ENCODE assay signal across 17 cellular contexts in the genomic region with DNA sequence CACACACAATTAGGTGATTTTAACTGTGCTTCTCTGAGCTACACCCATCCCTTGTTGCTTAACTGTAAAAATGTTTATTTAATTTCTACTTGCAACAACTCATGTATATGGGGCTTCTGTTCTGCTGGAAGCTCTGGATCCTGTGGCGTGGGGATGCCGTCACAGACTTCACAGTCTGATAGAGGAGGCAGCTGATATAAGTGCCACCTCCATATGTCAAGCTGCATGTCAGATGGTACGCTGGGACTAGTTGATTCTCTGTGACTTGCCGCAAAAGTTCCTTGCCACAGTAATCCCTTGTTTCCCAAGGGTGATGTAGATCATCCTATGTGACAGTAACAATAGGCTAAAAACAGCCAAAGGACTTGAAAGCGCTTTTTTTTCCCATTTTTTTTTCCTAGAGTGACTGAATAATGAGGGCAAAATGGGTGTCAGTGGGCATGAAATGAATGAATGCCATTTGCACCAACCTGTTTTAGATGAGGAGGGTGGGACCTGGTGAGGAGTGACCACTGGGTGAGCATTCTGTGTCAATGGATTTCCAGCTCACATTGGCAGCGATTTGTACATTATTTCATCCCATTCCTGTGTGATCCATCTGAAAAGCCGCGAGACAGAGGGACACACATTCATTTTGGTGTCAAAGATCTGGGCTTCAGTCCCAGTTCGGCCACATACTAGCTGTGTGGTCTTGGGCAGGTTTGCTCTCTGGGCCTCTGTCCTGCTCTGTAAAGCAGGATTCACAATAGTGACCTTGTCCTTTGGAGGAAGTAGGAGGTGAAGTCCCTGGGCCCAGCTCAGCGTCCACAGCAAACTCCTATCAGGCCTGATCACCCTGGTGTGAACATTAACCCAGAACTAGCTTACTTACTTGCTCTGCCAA.
A peak's percentile ranks its signal among the peaks of the same experiment; 100 is the strongest.
DNase-seq lines count a peak whose midpoint lies in the region; ATAC-seq and TF ChIP-seq lines count a peak whose summit lies in the region.
"Had no signal": no experiment of that assay in that cellular context is flagged by ENCODE, and none has a peak within 500 bp of the region (broad histone marks: within the 10 kb centered on the region; RNA-seq: fewer than 3 reads in every experiment).

No MANE protein-coding gene starts in this region.

- H3K9me3 ChIP-seq in hepatocyte (ENCODE audit: low read depth) (no peaks in the 10 kb centered on the region), trophoblast cell (ENCODE audit: insufficient read depth, low read depth, low read length) (no peaks in the 10 kb centered on the region)

- peaks cover 68% of the 10 kb centered on the region for H3K79me2 ChIP-seq in hepatocyte
- no peaks in the 10 kb centered on the region for H3K79me2 ChIP-seq in trophoblast cell (ENCODE audit: control insufficient read depth, insufficient read depth, low read length, poor library complexity)
- H3K79me2 ChIP-seq in mesendoderm (ENCODE audit: control insufficient read depth, insufficient read depth, low read length): peaks cover 1% of the 10 kb centered on the region

- H3K36me3 ChIP-seq in hepatocyte (replicated peaks; ENCODE audit: insufficient read depth, low read depth) (no peaks in the 10 kb centered on the region), trophoblast cell (ENCODE audit: control insufficient read depth in 1 of 2, insufficient read depth in 2 of 2, low read length in 2 of 2) (no peaks in the 10 kb centered on the region), mesendoderm (ENCODE audit: control insufficient read depth, insufficient read depth, low read length) (no peaks in the 10 kb centered on the region)

- H3K4me1 ChIP-seq in hepatocyte (ENCODE audit: insufficient read depth): peaks cover 20% of the 10 kb centered on the region
- H3K4me1 ChIP-seq in trophoblast cell (ENCODE audit: control insufficient read depth in 1 of 2, insufficient read depth in 2 of 2, low read length in 2 of 2): peaks cover 17 to 23% of the 10 kb centered on the region in 2 experiments
- no peaks in the 10 kb centered on the region for H3K4me1 ChIP-seq in mesendoderm (ENCODE audit: control insufficient read depth, low read depth, low read length)

- H3K4me2 ChIP-seq in hepatocyte (peak overlapping the region; percentile 64), trophoblast cell (ENCODE audit: low read length) (no peak overlapping the region), mesendoderm (ENCODE audit: low read length) (no peak overlapping the region)

- ATAC-seq in stimulated activated effector memory CD8-positive, alpha-beta T cell treated with anti-CD3 and anti-CD28 coated beads, Interleukin-12 subunit alpha, Interleukin-12 subunit beta, amount 100 ng/mL, for 72 hours: no peak
- ATAC-seq: activated CD8-positive, alpha-beta T cell treated with anti-CD3 and anti-CD28 coated beads, Interleukin-2, amount 10 ng/mL, durations not matched to agents 7 days and 5 days; Panc1 had no signal

- no peaks in the 10 kb centered on the region for H3K9me2 ChIP-seq in hepatocyte (replicated peaks; ENCODE audit: insufficient read depth)

- H2BK5ac ChIP-seq in trophoblast cell (ENCODE audit: low read depth, low read length, poor library complexity): peak overlapping the region; percentile 63
- H2BK5ac ChIP-seq in mesendoderm (ENCODE audit: low read length): no peak overlapping the region

- H3K14ac ChIP-seq in trophoblast cell (ENCODE audit: low read length): peak overlapping the region; percentile 60

- H3K4me1 Mint-ChIP-seq in stimulated activated effector memory CD8-positive, alpha-beta T cell treated with anti-CD3 and anti-CD28 coated beads, Interleukin-12 subunit alpha, Interleukin-12 subunit beta, amount 100 ng/mL, for 72 hours: no peaks in the 10 kb centered on the region

- no peaks in the 10 kb centered on the region for H3K36me3 Mint-ChIP-seq in stimulated activated effector memory CD8-positive, alpha-beta T cell treated with anti-CD3 and anti-CD28 coated beads, Interleukin-12 subunit alpha, Interleukin-12 subunit beta, amount 100 ng/mL, for 72 hours

- peak overlapping the region; percentile 2 for H3K18ac ChIP-seq in trophoblast cell (ENCODE audit: low read length)
- H3K18ac ChIP-seq in mesendoderm (ENCODE audit: low read length): no peak overlapping the region

- no peaks in the 10 kb centered on the region for H3K9me3 Mint-ChIP-seq in stimulated activated effector memory CD8-positive, alpha-beta T cell treated with anti-CD3 and anti-CD28 coated beads, Interleukin-12 subunit alpha, Interleukin-12 subunit beta, amount 100 ng/mL, for 72 hours
- H3K9me3 Mint-ChIP-seq: stimulated activated naive CD8-positive, alpha-beta T cell treated with anti-CD3 and anti-CD28 coated beads, Interleukin-15, Interleukin-2, amounts not matched to agents 100 ng/mL and 50 ng/mL, for 24 hours had no signal

- H4K12ac ChIP-seq in trophoblast cell (ENCODE audit: low read depth, low read length): no peak overlapping the region

- H3K27ac Mint-ChIP-seq in stimulated activated effector memory CD8-positive, alpha-beta T cell treated with anti-CD3 and anti-CD28 coated beads, Interleukin-12 subunit alpha, Interleukin-12 subunit beta, amount 100 ng/mL, for 72 hours: no peak overlapping the region
- H3K27ac Mint-ChIP-seq: activated CD8-positive, alpha-beta T cell treated with anti-CD3 and anti-CD28 coated beads, Interleukin-2, amount 10 ng/mL, durations not matched to agents 7 days and 5 days; stimulated activated naive CD8-positive, alpha-beta T cell treated with anti-CD3 and anti-CD28 coated beads, Interleukin-15, Interleukin-2, amounts not matched to agents 100 ng/mL and 50 ng/mL, for 24 hours had no signal

- no peak overlapping the region for H3K4me3 Mint-ChIP-seq in stimulated activated effector memory CD8-positive, alpha-beta T cell treated with anti-CD3 and anti-CD28 coated beads, Interleukin-12 subunit alpha, Interleukin-12 subunit beta, amount 100 ng/mL, for 72 hours
- H3K4me3 Mint-ChIP-seq: activated CD8-positive, alpha-beta T cell treated with anti-CD3 and anti-CD28 coated beads, Interleukin-2, amount 10 ng/mL, durations not matched to agents 7 days and 5 days; stimulated activated naive CD8-positive, alpha-beta T cell treated with anti-CD3 and anti-CD28 coated beads, Interleukin-15, Interleukin-2, amounts not matched to agents 100 ng/mL and 50 ng/mL, for 24 hours had no signal

- H3K23ac ChIP-seq in trophoblast cell (ENCODE audit: low read length) (no peak overlapping the region), mesendoderm (ENCODE audit: low read length) (no peak overlapping the region)

- peaks cover 15% of the 10 kb centered on the region for H3K79me1 ChIP-seq in trophoblast cell (ENCODE audit: low read length)
- peaks cover 11% of the 10 kb centered on the region for H3K79me1 ChIP-seq in mesendoderm (ENCODE audit: low read length)

- no peaks in the 10 kb centered on the region for H4K20me1 ChIP-seq in hepatocyte (ENCODE audit: insufficient read depth, poor library complexity, severe bottlenecking)

- H4K8ac ChIP-seq in trophoblast cell (ENCODE audit: low read depth, low read length): no peak overlapping the region
- H4K8ac ChIP-seq in mesendoderm (ENCODE audit: low read depth, low read length): no peak overlapping the region

- DNase-seq in GM04503 (ENCODE audit: low read depth): peak; percentile 32
- peak; percentile 59 for DNase-seq in hepatocyte (ENCODE audit: low spot score)
- no peak for DNase-seq in trophoblast cell
- DNase-seq in stimulated activated effector memory CD8-positive, alpha-beta T cell treated with anti-CD3 and anti-CD28 coated beads, Interleukin-12 subunit alpha, Interleukin-12 subunit beta, amount 100 ng/mL, for 72 hours (ENCODE audit: low spot score in 2 of 2): no peak
- no peak for DNase-seq in HPDE6-E6E7 (ENCODE audit: extremely low spot score)
- DNase-seq in mesendoderm: no peak
- no peak for DNase-seq in NCI-H1417 (lab: John Stamatoyannopoulos, UW)
- DNase-seq: activated CD8-positive, alpha-beta T cell treated with anti-CD3 and anti-CD28 coated beads, Interleukin-2, amount 10 ng/mL, durations not matched to agents 7 days and 5 days; H7; NCI-H1048; NCI-H345; retina; T-helper 9 cell had no signal

- peak overlapping the region; percentile 70 for H3K27ac ChIP-seq in VCaP
- peak overlapping the region; percentile 89 for H3K27ac ChIP-seq in hepatocyte
- H3K27ac ChIP-seq in trophoblast cell (ENCODE audit: low read depth, low read length): peak overlapping the region; percentile 67
- H3K27ac ChIP-seq in mesendoderm (ENCODE audit: low read depth, low read length): no peak overlapping the region
- H3K27ac ChIP-seq: C4-2B had no signal

- H3K4me3 ChIP-seq in hepatocyte (no peak overlapping the region), trophoblast cell (ENCODE audit: low read depth, low read length) (no peak overlapping the region), mesendoderm (ENCODE audit: low read length) (no peak overlapping the region)

- H2AK5ac ChIP-seq in trophoblast cell (ENCODE audit: low read length): peak overlapping the region; percentile 84
- H2AK5ac ChIP-seq in mesendoderm (ENCODE audit: low read length): no peak overlapping the region

- H4K91ac ChIP-seq in trophoblast cell (ENCODE audit: low read depth, low read length): peak overlapping the region; percentile 70

- no peak for TF ChIP-seq CTCF in VCaP (conservative IDR thresholded peaks at IDR 0.05)
- TF ChIP-seq CTCF in hepatocyte (IDR thresholded peaks at IDR 0.05; ENCODE audit: poor library complexity): no peak

- no peak overlapping the region for H3K56ac ChIP-seq in mesendoderm (ENCODE audit: low read length)

- H3K27me3 ChIP-seq in hepatocyte (no peaks in the 10 kb centered on the region), trophoblast cell (ENCODE audit: insufficient read depth, low read length) (no peaks in the 10 kb centered on the region), mesendoderm (ENCODE audit: insufficient read depth, low read length, poor library complexity) (no peaks in the 10 kb centered on the region)

- H2BK12ac ChIP-seq in trophoblast cell (ENCODE audit: low read length): peak overlapping the region; percentile 94

- no peak overlapping the region for H4K5ac ChIP-seq in mesendoderm (ENCODE audit: low read length)

- peak overlapping the region; percentile 90 for H2BK120ac ChIP-seq in trophoblast cell (ENCODE audit: insufficient read depth, low read length, poor library complexity)
- no peak overlapping the region for H2BK120ac ChIP-seq in mesendoderm (ENCODE audit: low read depth, low read length)

- H3K4ac ChIP-seq in trophoblast cell (ENCODE audit: low read depth, low read length) (peak overlapping the region; percentile 78), mesendoderm (ENCODE audit: low read depth, low read length) (no peak overlapping the region)

- no peak overlapping the region for H2BK15ac ChIP-seq in mesendoderm (replicated peaks; ENCODE audit: low read depth)

- 87% methylated on average over 10 of the region's 10 CpGs for WGBS in hepatocyte (ENCODE audit: low lambda C conversion rate, missing lambda C conversion rate)
- no CpG with 5 or more reads among the region's 10 CpGs for WGBS in trophoblast cell (ENCODE audit: extremely low coverage, insufficient coverage, insufficient read length)
- no CpG with 5 or more reads among the region's 10 CpGs for WGBS in mesendoderm (ENCODE audit: extremely low coverage, insufficient coverage, low lambda C conversion rate)

- H3K9ac ChIP-seq in trophoblast cell (ENCODE audit: low read length) (no peak overlapping the region), mesendoderm (ENCODE audit: low read length) (no peak overlapping the region)

- H2AFZ ChIP-seq in hepatocyte (no peak overlapping the region), trophoblast cell (ENCODE audit: insufficient read depth, low read length, poor library complexity) (no peak overlapping the region)

Comparison
In these comparisons a context has a peak if more than half of its experiments do, and no peak if none do; other contexts are left out.
1. DNase-seq: peak in GM04503 (single experiment) and hepatocyte (single experiment); none in trophoblast cell (0 of 2), stimulated activated effector memory CD8-positive, alpha-beta T cell treated with anti-CD3 and anti-CD28 coated beads, Interleukin-12 subunit alpha, Interleukin-12 subunit beta, amount 100 ng/mL, for 72 hours (0 of 2), HPDE6-E6E7 (single experiment), mesendoderm (single experiment) and NCI-H1417 (0 of 3).